ENCODE assay signal across 26 cellular contexts in genomic region chr3:166519443-166519842, GRCh38.
"Had no signal": no experiment of that assay in that cellular context is flagged by ENCODE, and none has a peak within 500 bp of the region (broad histone marks: within the 10 kb centered on the region; RNA-seq: fewer than 3 reads in every experiment).

No MANE protein-coding gene starts in this region.

- H3K4me1 Mint-ChIP-seq: immature natural killer cell; mesothelial cell of epicardium; naive thymus-derived CD4-positive, alpha-beta T cell had no signal

- H3K36me3 Mint-ChIP-seq: immature natural killer cell; mesothelial cell of epicardium; naive thymus-derived CD4-positive, alpha-beta T cell had no signal

- FAIRE-seq: colon, endothelial cell of umbilical vein, frontal cortex, kidney had no signal

- H3K79me2 ChIP-seq: hepatocyte had no signal

- H3K27ac Mint-ChIP-seq: immature natural killer cell; mesothelial cell of epicardium; naive thymus-derived CD4-positive, alpha-beta T cell had no signal

- ATAC-seq: foreskin keratinocyte; gastroesophageal sphincter; heart left ventricle; left cardiac atrium; left lung; left ventricle myocardium superior; lower lobe of right lung; mucosa of descending colon; naive thymus-derived CD4-positive, alpha-beta T cell had no signal

- H3K9me3 ChIP-seq: esophagus muscularis mucosa, lower lobe of right lung had no signal

- H3K27ac ChIP-seq: coronary artery, dorsolateral prefrontal cortex, esophagus muscularis mucosa, foreskin keratinocyte, gastroesophageal sphincter, heart left ventricle, hepatocyte, left lung, lower lobe of right lung had no signal

- H3K27me3 ChIP-seq: dorsolateral prefrontal cortex, esophagus muscularis mucosa, foreskin keratinocyte, gastroesophageal sphincter, heart left ventricle, hepatocyte, left lung had no signal

- H3K4me3 Mint-ChIP-seq: immature natural killer cell; mesothelial cell of epicardium; naive thymus-derived CD4-positive, alpha-beta T cell had no signal

- H2AFZ ChIP-seq: hepatocyte had no signal

- H3K4me3 ChIP-seq: coronary artery, dorsolateral prefrontal cortex, esophagus muscularis mucosa, gastroesophageal sphincter, heart left ventricle, hepatocyte, left lung, lower lobe of right lung, mucosa of descending colon had no signal

- DNase-seq: dermis blood vessel endothelial cell; dorsolateral prefrontal cortex; effector CD4-positive, alpha-beta T cell; effector memory CD4-positive, alpha-beta T cell; foreskin keratinocyte; heart left ventricle; hypothalamus; immature natural killer cell; islet precursor cell; kidney; kidney glomerular epithelial cell; left cardiac atrium; left lung; left ventricle myocardium superior; lower lobe of right lung; mesenchymal stem cell; mucosa of descending colon; naive thymus-derived CD4-positive, alpha-beta T cell had no signal

- H3K27me3 Mint-ChIP-seq: naive thymus-derived CD4-positive, alpha-beta T cell had no signal

- H3K4me1 ChIP-seq: esophagus muscularis mucosa, foreskin keratinocyte, gastroesophageal sphincter, heart left ventricle, left lung, lower lobe of right lung had no signal

- H3K36me3 ChIP-seq: esophagus muscularis mucosa, gastroesophageal sphincter, heart left ventricle, left lung, lower lobe of right lung had no signal

- H3K4me2 ChIP-seq: hepatocyte had no signal
